ENCODE assay signal across 9 cellular contexts in genomic region chr12:46160081-46160980, GRCh38.
DNase-seq lines count a peak whose midpoint lies in the region; ATAC-seq, FAIRE-seq and TF ChIP-seq lines count a peak whose summit lies in the region.
"Had no signal": no experiment of that assay in that cellular context is flagged by ENCODE, and none has a peak within 500 bp of the region (broad histone marks: within the 10 kb centered on the region; RNA-seq: fewer than 3 reads in every experiment).

No MANE protein-coding gene starts in this region.

- no peaks in the 10 kb centered on the region for H3K79me1 ChIP-seq in IMR-90 (ENCODE audit: low read depth in 1 of 2, low read length in 2 of 2)

- no peak overlapping the region for H3K23ac ChIP-seq in IMR-90 (ENCODE audit: low read depth, low read length)

- H3K36me3 ChIP-seq in IMR-90 (ENCODE audit: control insufficient read depth, insufficient read depth, low read length) (no peaks in the 10 kb centered on the region), cardiac muscle cell (no peaks in the 10 kb centered on the region)
- H3K36me3 ChIP-seq: ovary had no signal

- no peak overlapping the region for H2AFZ ChIP-seq in IMR-90 (replicated peaks; ENCODE audit: low read length, poor library complexity)

- no peak overlapping the region for H3K14ac ChIP-seq in IMR-90 (replicated peaks; ENCODE audit: low read depth, low read length)

- no peak for TF ChIP-seq POLR2A in IMR-90 (IDR thresholded peaks at IDR 0.05; ENCODE audit: low read depth, low read length)

- no peaks in the 10 kb centered on the region for H4K20me1 ChIP-seq in IMR-90 (ENCODE audit: insufficient read depth, low read length)

- H3K9ac ChIP-seq in IMR-90 (ENCODE audit: low read depth, low read length) = no peak overlapping the region

- no peak overlapping the region for H4K8ac ChIP-seq in IMR-90 (ENCODE audit: low read depth in 2 of 2, low read length in 2 of 2)

- no peak overlapping the region for H3K27ac Mint-ChIP-seq in stimulated activated naive B cell treated with anti-CD40 and anti-IgM and Interleukin-4, amounts not matched to agents 10 μg/mL and 1 μg/mL and 100 μg/mL, for 72 hours

- TF ChIP-seq RAD21 in IMR-90 (IDR thresholded peaks at IDR 0.05; ENCODE audit: low read length) = no peak

- H3K36me3 Mint-ChIP-seq in stimulated activated naive B cell treated with anti-CD40 and anti-IgM and Interleukin-4, amounts not matched to agents 10 μg/mL and 1 μg/mL and 100 μg/mL, for 72 hours = peaks cover 9 to 13% of the 10 kb centered on the region in 2 donors

- H2BK120ac ChIP-seq in IMR-90 (ENCODE audit: low read depth, low read length) = no peak overlapping the region

- H3K27me3 Mint-ChIP-seq in stimulated activated naive B cell treated with anti-CD40 and anti-IgM and Interleukin-4, amounts not matched to agents 10 μg/mL and 1 μg/mL and 100 μg/mL, for 72 hours = no peaks in the 10 kb centered on the region

- no peak for FAIRE-seq in GM19239 (lab: Jason Lieb, UNC)

- no peak overlapping the region for H4K91ac ChIP-seq in IMR-90 (ENCODE audit: insufficient read depth, low read depth, low read length)

- POLR2A ChIA-PET in IMR-90 (lab: Charles Lee; ENCODE audit: unreplicated experiment) = no interaction called here
- POLR2A ChIA-PET in RWPE1 (lab: Yijun Ruan, JAX; ENCODE audit: low non-redundant PET) = no interaction called here

- no peak overlapping the region for H3K4me3 ChIP-seq in IMR-90 (ENCODE audit: insufficient read depth, low read depth, low read length)
- H3K4me3 ChIP-seq in cardiac muscle cell = no peak overlapping the region
- H3K4me3 ChIP-seq: ovary had no signal

- no peak overlapping the region for H3K4me3 Mint-ChIP-seq in stimulated activated naive B cell treated with anti-CD40 and anti-IgM and Interleukin-4, amounts not matched to agents 10 μg/mL and 1 μg/mL and 100 μg/mL, for 72 hours

- H3K27ac ChIP-seq in IMR-90 (ENCODE audit: insufficient read depth, low read length) = no peak overlapping the region
- H3K27ac ChIP-seq in RWPE1 = peak overlapping the region; percentile 85
- peak overlapping the region; percentile 92 for H3K27ac ChIP-seq in cardiac muscle cell

- H3K4me2 ChIP-seq in IMR-90 (ENCODE audit: low read depth, low read length) = no peak overlapping the region

- peak overlapping the region; percentile 11; the same call in 1 of the 2 replicates for H2AK5ac ChIP-seq in IMR-90 (ENCODE audit: low read depth, low read length)

- peaks cover 8 to 10% of the 10 kb centered on the region in 2 donors for H3K9me3 Mint-ChIP-seq in stimulated activated naive B cell treated with anti-CD40 and anti-IgM and Interleukin-4, amounts not matched to agents 10 μg/mL and 1 μg/mL and 100 μg/mL, for 72 hours

- no peak overlapping the region; the same call in 1 of the 2 replicates for H3K56ac ChIP-seq in IMR-90 (ENCODE audit: extremely low read depth, insufficient read depth, low read length)

- no CpG with 5 or more reads among the region's 10 CpGs for WGBS in IMR-90 (ENCODE audit: extremely low coverage in 2 of 2, insufficient read length in 1 of 2), 2 experiments

- H3K4me1 ChIP-seq in IMR-90 (ENCODE audit: control insufficient read depth, insufficient read depth, low read length) (peaks cover 3% of the 10 kb centered on the region), cardiac muscle cell (ENCODE audit: low read depth) (peaks cover 20% of the 10 kb centered on the region)

- no peak overlapping the region for H2AK9ac ChIP-seq in IMR-90 (replicated peaks; ENCODE audit: low read depth, low read length, poor library complexity)

- dilution Hi-C loops in IMR-90 (cut with HindIII; ENCODE audit: low sequenced_read_pairs, unreplicated experiment) = no loop called here

- no peak overlapping the region for H3K4ac ChIP-seq in IMR-90 (ENCODE audit: low read depth, low read length)

- H4K5ac ChIP-seq in IMR-90 (ENCODE audit: low read depth, low read length) = no peak overlapping the region

- H2BK15ac ChIP-seq in IMR-90 (ENCODE audit: low read depth, low read length) = no peak overlapping the region

- intact Hi-C loops in IMR-90 (cut with micrococcal nuclease) = no loop called here

- peak; percentile 44 for DNase-seq in IMR-90
- DNase-seq in RWPE1 (ENCODE audit: low spot score) = peak; percentile 77
- DNase-seq in cardiac muscle cell (ENCODE audit: low read depth in 1 of 2, low spot score in 1 of 2) = peak; percentile 71 to 72
- DNase-seq in stimulated activated naive B cell treated with anti-CD40 and anti-IgM and Interleukin-4, amounts not matched to agents 10 μg/mL and 1 μg/mL and 100 μg/mL, for 72 hours = no peak
- DNase-seq in stimulated activated CD8-positive, alpha-beta memory T cell treated with anti-CD3 and anti-CD28 coated beads, Interleukin-4, amount 100 ng/mL, for 48 hours = no peak
- no peak for DNase-seq in iPS-NIHi7 (ENCODE audit: extremely low spot score)
- DNase-seq in GM19239 (ENCODE audit: insufficient read length, low spot score) = no peak

- no peaks in the 10 kb centered on the region for H3K27me3 ChIP-seq in IMR-90 (ENCODE audit: control insufficient read depth, insufficient read depth, low read length)
- H3K27me3 ChIP-seq in cardiac muscle cell = no peaks in the 10 kb centered on the region
- H3K27me3 ChIP-seq: ovary had no signal

- BruUV-seq in IMR-90 (replicated peaks; lab: Mats Ljungman, UMichigan) = no TSS peak

- H3K9me1 ChIP-seq in IMR-90 (ENCODE audit: insufficient read depth, low read length) = no peaks in the 10 kb centered on the region

- H3K4me1 Mint-ChIP-seq in stimulated activated naive B cell treated with anti-CD40 and anti-IgM and Interleukin-4, amounts not matched to agents 10 μg/mL and 1 μg/mL and 100 μg/mL, for 72 hours = peaks cover 11 to 54% of the 10 kb centered on the region in 2 donors

- CTCF ChIA-PET in IMR-90 (lab: Yijun Ruan, JAX) = no interaction called here
- CTCF ChIA-PET in RWPE1 (lab: Yijun Ruan, JAX) = interaction anchor here (0.7 to 2.2 kb wide), 2 partner anchors 16 to 35 kb away, joined by 3 to 6 read pairs; no protein-coding TSS in a partner anchor

- H3K9me3 ChIP-seq in IMR-90 (ENCODE audit: control insufficient read depth, insufficient read depth, low read length) (no peaks in the 10 kb centered on the region), cardiac muscle cell (ENCODE audit: low read depth) (no peaks in the 10 kb centered on the region)
- H3K9me3 ChIP-seq: ovary had no signal

- peak; percentile 40 for ATAC-seq in IMR-90 (ENCODE audit: low read depth)
- ATAC-seq in stimulated activated naive B cell treated with anti-CD40 and anti-IgM and Interleukin-4, amounts not matched to agents 10 μg/mL and 1 μg/mL and 100 μg/mL, for 72 hours (replicated peaks) = peak; percentile 30 to 55
- ATAC-seq in GM21423 (IDR thresholded peaks at IDR 0.05; ENCODE audit: unreplicated experiment) = no peak

- no peak overlapping the region for H3K18ac ChIP-seq in IMR-90 (ENCODE audit: low read depth, low read length)

- no peak overlapping the region for H2BK5ac ChIP-seq in IMR-90 (ENCODE audit: low read depth, low read length, poor library complexity, severe bottlenecking)

- H2BK20ac ChIP-seq in IMR-90 (ENCODE audit: low read depth, low read length) = no peak overlapping the region

- in situ Hi-C loops in IMR-90 (cut with MboI; ENCODE audit: low sequenced_read_pairs) = loop anchor here (25.0 kb wide), 1 partner anchor 527 kb away; no protein-coding TSS in a partner anchor

- TF ChIP-seq CTCF in IMR-90 (conservative IDR thresholded peaks at IDR 0.05; ENCODE audit: low read depth, low read length) (no peak), RWPE1 (conservative IDR thresholded peaks at IDR 0.05; ENCODE audit: low read depth) (no peak), cardiac muscle cell (IDR thresholded peaks at IDR 0.05; ENCODE audit: low read depth, low read length) (no peak)

TF ChIP-seq in IMR-90, 13 proteins besides CTCF, POLR2A, EP300 and RAD21:
- TF ChIP-seq BHLHE40 (IDR thresholded peaks at IDR 0.05; ENCODE audit: low read depth, low read length) (no peak), CEBPB (IDR thresholded peaks at IDR 0.05; ENCODE audit: low read depth, low read length) (peak; percentile 54; the same call in 1 of the 2 replicates), NFE2L2 (IDR thresholded peaks at IDR 0.05; ENCODE audit: low read depth, low read length) (no peak), MAZ (IDR thresholded peaks at IDR 0.05; ENCODE audit: borderline replicate concordance, low read depth, low read length) (no peak), USF2 (IDR thresholded peaks at IDR 0.05; ENCODE audit: low read depth, low read length) (no peak), FOS (IDR thresholded peaks at IDR 0.05; ENCODE audit: low read depth, low read length) (no peak), RCOR1 (IDR thresholded peaks at IDR 0.05; ENCODE audit: insufficient replicate concordance, low read length) (no peak), MXI1 (IDR thresholded peaks at IDR 0.05; ENCODE audit: borderline replicate concordance, low read depth, low read length) (no peak)

Comparison
In these comparisons a context has a peak if more than half of its experiments do, and no peak if none do; other contexts are left out.
1. DNase-seq: peak in IMR-90 (single experiment), RWPE1 (single experiment) and cardiac muscle cell (2 of 2); none in stimulated activated naive B cell treated with anti-CD40 and anti-IgM and Interleukin-4, amounts not matched to agents 10 μg/mL and 1 μg/mL and 100 μg/mL, for 72 hours (single experiment), stimulated activated CD8-positive, alpha-beta memory T cell treated with anti-CD3 and anti-CD28 coated beads, Interleukin-4, amount 100 ng/mL, for 48 hours (single experiment), iPS-NIHi7 (single experiment) and GM19239 (single experiment).